ENCODE assay signal across 13 cellular contexts in the genomic region with DNA sequence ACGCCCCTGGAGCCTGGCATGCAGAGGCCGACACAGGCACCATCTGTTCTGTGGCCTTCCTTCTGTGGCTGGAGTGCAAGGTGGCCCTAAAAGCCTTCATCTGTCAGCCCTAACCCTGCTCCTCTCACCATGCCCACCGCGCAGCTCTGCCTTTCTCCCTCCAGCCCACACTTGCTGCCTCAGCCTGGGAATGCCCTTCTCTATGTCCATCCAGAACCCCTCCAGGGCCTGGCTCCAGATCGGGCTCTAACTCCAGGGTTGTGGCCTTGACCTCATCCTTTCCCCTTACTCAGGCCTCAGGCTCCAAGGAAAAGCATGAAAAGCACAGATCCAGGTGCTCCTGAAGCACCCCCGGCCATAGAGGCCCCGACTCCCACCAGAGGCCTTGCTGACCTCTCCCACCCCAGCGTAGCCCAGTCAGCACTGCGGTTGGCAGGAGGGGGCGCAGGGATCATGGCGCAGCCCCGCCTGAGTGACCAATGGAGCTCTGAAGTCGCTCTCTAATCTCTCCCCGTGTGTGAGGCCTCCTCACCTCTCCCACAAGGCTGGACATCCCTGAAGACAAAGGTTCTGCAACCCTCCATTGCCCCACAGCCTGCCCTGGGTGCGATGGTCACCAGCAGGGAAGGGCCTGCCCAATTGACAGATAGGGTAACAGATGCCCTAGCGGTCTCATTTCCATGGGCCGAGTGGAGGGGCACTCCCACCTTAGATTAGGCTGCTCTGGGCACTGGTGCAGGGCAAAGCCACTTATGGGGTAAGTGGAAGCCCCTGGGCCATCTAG. TPM values are rescaled to one million over a fixed set of nuclear protein-coding genes. Genes with fewer than 3 reads are reported as not detected.
DNase-seq lines count a peak whose midpoint lies in the region; ATAC-seq and TF ChIP-seq lines count a peak whose summit lies in the region.
"Had no signal": no experiment of that assay in that cellular context is flagged by ENCODE, and none has a peak within 500 bp of the region (broad histone marks: within the 10 kb centered on the region; RNA-seq: fewer than 3 reads in every experiment).

No MANE protein-coding gene starts in this region.

- H3K27ac ChIP-seq in right cardiac atrium (ENCODE audit: low read length), result peak overlapping the region; percentile 90

- no peaks in the 10 kb centered on the region for H3K27me3 Mint-ChIP-seq in stimulated activated naive CD8-positive, alpha-beta T cell treated with anti-CD3 and anti-CD28 coated beads, Interleukin-15, Interleukin-2, amounts not matched to agents 100 ng/mL and 50 ng/mL, for 24 hours
- H3K27me3 Mint-ChIP-seq in CD14-positive monocyte (ENCODE audit: low read depth in 3 of 3), result peaks cover 10 to 16% (median 10%) of the 10 kb centered on the region in 3 donors

- no peaks in the 10 kb centered on the region for H3K27me3 ChIP-seq in right cardiac atrium (ENCODE audit: control insufficient read depth, insufficient read depth)

- no peak for DNase-seq in stimulated activated naive CD8-positive, alpha-beta T cell treated with anti-CD3 and anti-CD28 coated beads, Interleukin-15, Interleukin-2, amounts not matched to agents 100 U/mL and 50 U/mL, for 24 hours
- DNase-seq in right cardiac atrium (peak in 1 of 3 donors; percentile 40), sciatic nerve (ENCODE audit: low spot score) (peak; percentile 61), cortex of kidney (lab: John Stamatoyannopoulos, UW) (no peak), CD14-positive monocyte (ENCODE audit: low spot score) (no peak), HuH-7 (ENCODE audit: low spot score) (no peak)
- DNase-seq: AML-193; MV-4-11; NCI-H446 treated with DMSO at 0.1 percent for 48 hours; nucleus accumbens; stimulated activated CD4-positive, alpha-beta T cell treated with anti-CD3 and anti-CD28 coated beads, Interleukin-4, amount 100 ng/mL, for 4 hours had no signal

- H3K4me1 Mint-ChIP-seq in stimulated activated naive CD8-positive, alpha-beta T cell treated with anti-CD3 and anti-CD28 coated beads, Interleukin-15, Interleukin-2, amounts not matched to agents 100 ng/mL and 50 ng/mL, for 24 hours (ENCODE audit: low read depth), result peaks cover 20% of the 10 kb centered on the region
- peaks cover 25% of the 10 kb centered on the region for H3K4me1 Mint-ChIP-seq in CD14-positive monocyte

- 80% methylated on average over 17 of the region's 17 CpGs for WGBS in right cardiac atrium

- H3K4me3 Mint-ChIP-seq in stimulated activated naive CD8-positive, alpha-beta T cell treated with anti-CD3 and anti-CD28 coated beads, Interleukin-15, Interleukin-2, amounts not matched to agents 100 ng/mL and 50 ng/mL, for 24 hours, result no peak overlapping the region
- no peak overlapping the region for H3K4me3 Mint-ChIP-seq in CD14-positive monocyte

- no peak for ATAC-seq in stimulated activated naive CD8-positive, alpha-beta T cell treated with anti-CD3 and anti-CD28 coated beads, Interleukin-15, Interleukin-2, amounts not matched to agents 100 U/mL and 50 U/mL, for 24 hours
- ATAC-seq in right cardiac atrium (no peak), sciatic nerve (no peak), GM18520 (IDR thresholded peaks at IDR 0.05; ENCODE audit: unreplicated experiment) (no peak)

- no peaks in the 10 kb centered on the region for H3K36me3 Mint-ChIP-seq in stimulated activated naive CD8-positive, alpha-beta T cell treated with anti-CD3 and anti-CD28 coated beads, Interleukin-15, Interleukin-2, amounts not matched to agents 100 ng/mL and 50 ng/mL, for 24 hours (ENCODE audit: low read depth)
- peaks cover 64 to 72% of the 10 kb centered on the region in 2 donors for H3K36me3 Mint-ChIP-seq in CD14-positive monocyte

- intact Hi-C loops in right cardiac atrium (cut with DNase I) (no loop called here), sciatic nerve (cut with DNase I) (no loop called here), CD14-positive monocyte (cut with micrococcal nuclease) (no loop called here)

- peaks cover 66% of the 10 kb centered on the region for H3K4me1 ChIP-seq in right cardiac atrium (ENCODE audit: control insufficient read depth, insufficient read depth, low read length)

- no peak overlapping the region for H3K4me3 ChIP-seq in right cardiac atrium (ENCODE audit: low read length)

- H3K27ac Mint-ChIP-seq in stimulated activated naive CD8-positive, alpha-beta T cell treated with anti-CD3 and anti-CD28 coated beads, Interleukin-15, Interleukin-2, amounts not matched to agents 100 ng/mL and 50 ng/mL, for 24 hours, result peak overlapping the region; percentile 61
- peak overlapping the region in 3 of 7 donors; percentile 46 to 63 (median 49) for H3K27ac Mint-ChIP-seq in CD14-positive monocyte

- TF ChIP-seq CTCF in CD14-positive monocyte (IDR thresholded peaks at IDR 0.05), result no peak

- H3K9me3 ChIP-seq in right cardiac atrium (ENCODE audit: control insufficient read depth, low read length), result no peaks in the 10 kb centered on the region

- no peaks in the 10 kb centered on the region for H3K9me3 Mint-ChIP-seq in stimulated activated naive CD8-positive, alpha-beta T cell treated with anti-CD3 and anti-CD28 coated beads, Interleukin-15, Interleukin-2, amounts not matched to agents 100 ng/mL and 50 ng/mL, for 24 hours
- H3K9me3 Mint-ChIP-seq in CD14-positive monocyte, result peaks cover 0 to 2% (median 0%) of the 10 kb centered on the region in 7 donors

RNA-seq across cellular contexts. Expression of gene ZCCHC24, which starts 9.2 kb away (rescaled TPM):
- 10 to 100 TPM; 60.4 to 75.3 (median 63.8) TPM for total RNA-seq in right cardiac atrium
- 31.3 TPM for polyA plus RNA-seq in right cardiac atrium
- 150 TPM for total RNA-seq in sciatic nerve
- polyA plus RNA-seq in CD14-positive monocyte, result 1 to 10 TPM; 4.0 to 5.0 TPM
